Comparison of ENCODE assay signal across 1 cellular context in the genomic region with DNA sequence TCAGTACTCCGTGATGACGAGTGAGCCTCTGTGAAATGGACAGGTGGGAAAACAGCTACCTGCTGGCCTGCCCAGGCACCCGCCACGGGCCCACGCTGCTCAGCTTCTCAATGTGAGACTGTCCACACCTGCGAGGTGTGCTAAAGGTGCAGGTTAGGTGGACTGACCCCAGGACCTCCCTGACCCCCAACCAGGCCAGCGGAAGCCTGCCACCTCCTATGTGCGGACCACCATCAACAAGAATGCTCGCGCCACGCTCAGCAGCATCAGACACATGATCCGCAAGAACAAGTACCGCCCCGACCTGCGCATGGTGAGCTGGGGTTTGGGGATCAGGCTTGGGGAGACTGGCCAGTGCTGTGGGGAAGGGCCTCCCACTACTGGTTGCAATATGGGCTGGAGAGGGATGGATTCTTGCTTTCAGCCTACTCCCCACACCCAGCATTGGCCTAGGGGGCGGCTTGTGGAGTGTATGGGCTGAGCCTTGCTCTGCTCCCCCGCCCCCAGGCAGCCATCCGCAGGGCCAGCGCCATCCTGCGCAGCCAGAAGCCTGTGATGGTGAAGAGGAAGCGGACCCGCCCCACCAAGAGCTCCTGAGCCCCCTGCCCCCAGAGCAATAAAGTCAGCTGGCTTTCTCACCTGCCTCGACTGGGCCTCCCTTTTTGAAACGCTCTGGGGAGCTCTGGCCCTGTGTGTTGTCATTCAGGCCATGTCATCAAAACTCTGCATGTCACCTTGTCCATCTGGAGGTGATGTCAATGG.
TF ChIP-seq lines count a peak whose summit lies in the region.

No MANE protein-coding gene starts in this region.

TF ChIP-seq in endothelial cell of umbilical vein, 7 proteins besides CTCF, POLR2A, EP300 and RAD21:
- TF ChIP-seq JUN (IDR thresholded peaks at IDR 0.05; ENCODE audit: borderline replicate concordance, insufficient read depth, insufficient read length, low read depth): no peak
- TF ChIP-seq, protein P1, sequence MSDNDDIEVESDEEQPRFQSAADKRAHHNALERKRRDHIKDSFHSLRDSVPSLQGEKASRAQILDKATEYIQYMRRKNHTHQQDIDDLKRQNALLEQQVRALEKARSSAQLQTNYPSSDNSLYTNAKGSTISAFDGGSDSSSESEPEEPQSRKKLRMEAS (IDR thresholded peaks at IDR 0.05; ENCODE audit: insufficient read depth, insufficient read length): no peak
- no peak for TF ChIP-seq MYC (IDR thresholded peaks at IDR 0.05; ENCODE audit: low read depth, low read length)
- no peak for TF ChIP-seq POLR2AphosphoS5 (IDR thresholded peaks at IDR 0.05; ENCODE audit: insufficient read depth, low read depth, low read length)
- no peak for TF ChIP-seq EZH2 (IDR thresholded peaks at IDR 0.05; ENCODE audit: borderline replicate concordance, low read depth, low read length, severe bottlenecking)
- TF ChIP-seq GATA2 (IDR thresholded peaks at IDR 0.05; ENCODE audit: insufficient read depth, insufficient read length, low read depth, low read length): no peak
- no peak for TF ChIP-seq FOS (IDR thresholded peaks at IDR 0.05; ENCODE audit: borderline replicate concordance, insufficient read depth, low read length)
